Comparison of ENCODE assay signal across 15 cellular contexts in the genomic region with DNA sequence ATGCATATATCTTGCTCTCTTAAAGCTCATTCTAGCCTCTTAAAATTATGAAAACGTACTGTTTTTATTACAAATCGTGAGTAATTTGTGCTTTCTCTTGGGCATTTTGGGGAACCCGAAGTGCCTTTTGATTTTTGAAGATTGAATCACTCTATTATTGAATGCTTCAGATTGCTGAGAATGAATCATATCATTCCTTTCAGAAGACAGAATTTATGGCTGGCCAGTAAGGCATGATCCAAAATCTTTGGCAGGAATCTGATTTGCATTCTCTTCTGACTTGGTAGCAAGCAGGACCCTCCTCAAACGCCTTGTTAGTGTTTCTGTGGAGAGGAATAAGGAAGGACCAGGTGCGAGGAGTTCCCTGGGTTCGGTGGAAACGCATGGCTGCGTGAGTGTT. TPM values are rescaled to one million over a fixed set of nuclear protein-coding genes. Genes with fewer than 3 reads are reported as not detected.
DNase-seq lines count a peak whose midpoint lies in the region; ATAC-seq, FAIRE-seq and TF ChIP-seq lines count a peak whose summit lies in the region.
"Had no signal": no experiment of that assay in that cellular context is flagged by ENCODE, and none has a peak within 500 bp of the region (broad histone marks: within the 10 kb centered on the region; RNA-seq: fewer than 3 reads in every experiment).

No MANE protein-coding gene starts in this region.

- no peak overlapping the region for H3K4me3 ChIP-seq in left ventricle myocardium inferior
- no peak overlapping the region for H3K4me3 ChIP-seq in bronchial epithelial cell (ENCODE audit: low read depth, low read length)
- no peak overlapping the region for H3K4me3 ChIP-seq in lower lobe of right lung
- H3K4me3 ChIP-seq in prostate gland = no peak overlapping the region
- H3K4me3 ChIP-seq in right lobe of liver = no peak overlapping the region

- peaks cover 2% of the 10 kb centered on the region for H3K27me3 Mint-ChIP-seq in activated T-helper 1 cell treated with anti-CD3 and anti-CD28 coated beads, Interleukin-12 subunit alpha, Interleukin-12 subunit beta, Interleukin-2, Interleukin-4 antibody, amounts not matched to agents 30 ng/mL and 10 ng/mL and 1 ng/mL, durations not matched to agents 14 hours and 24 hours and 36 hours (ENCODE audit: insufficient read depth)

- no peak for TF ChIP-seq POLR2A in prostate gland (IDR thresholded peaks at IDR 0.05)
- no peak for TF ChIP-seq POLR2A in right lobe of liver (IDR thresholded peaks at IDR 0.05)

- FAIRE-seq in bronchial epithelial cell (lab: Jason Lieb, UNC) = no peak
- FAIRE-seq in urothelium cell line (lab: Jason Lieb, UNC) = no peak
- FAIRE-seq: GM18507 had no signal

- H3K9me3 ChIP-seq in left ventricle myocardium inferior (replicated peaks) = peaks cover 25% of the 10 kb centered on the region
- peaks cover 5% of the 10 kb centered on the region for H3K9me3 ChIP-seq in lower lobe of right lung
- no peaks in the 10 kb centered on the region for H3K9me3 ChIP-seq in prostate gland
- H3K9me3 ChIP-seq in right lobe of liver = no peaks in the 10 kb centered on the region
- H3K9me3 ChIP-seq: neutrophil had no signal

- H3K27ac Mint-ChIP-seq in activated T-helper 1 cell treated with anti-CD3 and anti-CD28 coated beads, Interleukin-12 subunit alpha, Interleukin-12 subunit beta, Interleukin-2, Interleukin-4 antibody, amounts not matched to agents 30 ng/mL and 10 ng/mL and 1 ng/mL, durations not matched to agents 14 hours and 24 hours and 36 hours = no peak overlapping the region

- peak overlapping the region; percentile 84 for H3K27ac ChIP-seq in left ventricle myocardium inferior (replicated peaks)
- peak overlapping the region; percentile 46 for H3K27ac ChIP-seq in lower lobe of right lung
- no peak overlapping the region for H3K27ac ChIP-seq in prostate gland
- H3K27ac ChIP-seq in right lobe of liver = no peak overlapping the region
- H3K27ac ChIP-seq: neutrophil, WERI-Rb-1 had no signal

- no peak overlapping the region for H3K4me3 Mint-ChIP-seq in activated T-helper 1 cell treated with anti-CD3 and anti-CD28 coated beads, Interleukin-12 subunit alpha, Interleukin-12 subunit beta, Interleukin-2, Interleukin-4 antibody, amounts not matched to agents 30 ng/mL and 10 ng/mL and 1 ng/mL, durations not matched to agents 14 hours and 24 hours and 36 hours
- H3K4me3 Mint-ChIP-seq: activated T-cell treated with anti-CD3 and anti-CD28 coated beads, Interleukin-2, amount 50 U/mL, for 4 hours had no signal

- no peaks in the 10 kb centered on the region for H3K4me1 Mint-ChIP-seq in activated T-helper 1 cell treated with anti-CD3 and anti-CD28 coated beads, Interleukin-12 subunit alpha, Interleukin-12 subunit beta, Interleukin-2, Interleukin-4 antibody, amounts not matched to agents 30 ng/mL and 10 ng/mL and 1 ng/mL, durations not matched to agents 14 hours and 24 hours and 36 hours (ENCODE audit: low read depth)

- no peak for TF ChIP-seq CTCF in left ventricle myocardium inferior (IDR thresholded peaks at IDR 0.05; ENCODE audit: borderline replicate concordance)
- no peak for TF ChIP-seq CTCF in bronchial epithelial cell (IDR thresholded peaks at IDR 0.05; ENCODE audit: insufficient read depth, low read length, severe bottlenecking)
- TF ChIP-seq CTCF in lower lobe of right lung (IDR thresholded peaks at IDR 0.05) = no peak
- no peak for TF ChIP-seq CTCF in prostate gland (IDR thresholded peaks at IDR 0.05)
- no peak for TF ChIP-seq CTCF in right lobe of liver (IDR thresholded peaks at IDR 0.05)

- peaks cover 4% of the 10 kb centered on the region for H3K9me3 Mint-ChIP-seq in activated T-helper 1 cell treated with anti-CD3 and anti-CD28 coated beads, Interleukin-12 subunit alpha, Interleukin-12 subunit beta, Interleukin-2, Interleukin-4 antibody, amounts not matched to agents 30 ng/mL and 10 ng/mL and 1 ng/mL, durations not matched to agents 14 hours and 24 hours and 36 hours

- peaks cover 71% of the 10 kb centered on the region for H3K4me1 ChIP-seq in left ventricle myocardium inferior
- peaks cover 36% of the 10 kb centered on the region for H3K4me1 ChIP-seq in lower lobe of right lung
- H3K4me1 ChIP-seq in prostate gland (replicated peaks) = no peaks in the 10 kb centered on the region
- H3K4me1 ChIP-seq in right lobe of liver = peaks cover 2 to 20% (median 11%) of the 10 kb centered on the region in 4 donors

- peaks cover 1% of the 10 kb centered on the region for H3K36me3 Mint-ChIP-seq in activated T-helper 1 cell treated with anti-CD3 and anti-CD28 coated beads, Interleukin-12 subunit alpha, Interleukin-12 subunit beta, Interleukin-2, Interleukin-4 antibody, amounts not matched to agents 30 ng/mL and 10 ng/mL and 1 ng/mL, durations not matched to agents 14 hours and 24 hours and 36 hours (ENCODE audit: low read depth)

- H3K36me3 ChIP-seq in left ventricle myocardium inferior (peaks cover 25% of the 10 kb centered on the region), bronchial epithelial cell (ENCODE audit: control insufficient read depth, insufficient read depth, low read length) (no peaks in the 10 kb centered on the region), lower lobe of right lung (no peaks in the 10 kb centered on the region), prostate gland (no peaks in the 10 kb centered on the region), right lobe of liver (no peaks in the 10 kb centered on the region)
- H3K36me3 ChIP-seq: neutrophil, WERI-Rb-1 had no signal

- WGBS in prostate gland = 87% methylated on average over 8 of the region's 8 CpGs
- 82% methylated on average over 8 of the region's 8 CpGs for WGBS in right lobe of liver (ENCODE audit: insufficient coverage, low coverage, low lambda C conversion rate, missing lambda C conversion rate)

- intact Hi-C loops in left ventricle myocardium inferior (cut with micrococcal nuclease) (loop anchor here (10.0 kb wide), 1 partner anchor 49 kb away; a partner anchor contains a TSS), Right ventricle myocardium inferior (cut with DNase I) (no loop called here), lower lobe of right lung (cut with DNase I) (no loop called here), prostate gland (cut with DNase I) (no loop called here), right lobe of liver (cut with DNase I) (no loop called here)
- intact Hi-C loops in activated T-helper 1 cell treated with anti-CD3 and anti-CD28 coated beads, Interleukin-12 subunit alpha, Interleukin-12 subunit beta, Interleukin-2, Interleukin-4 antibody, amounts not matched to agents 30 ng/mL and 10 ng/mL and 1 ng/mL, durations not matched to agents 14 hours and 24 hours and 36 hours (cut with micrococcal nuclease) = no loop called here

- no peak for ATAC-seq in Right ventricle myocardium inferior
- peak in 1 of 2 donors; percentile 31 for ATAC-seq in lower lobe of right lung
- no peak for ATAC-seq in right lobe of liver
- ATAC-seq: activated T-cell treated with anti-CD3 and anti-CD28 coated beads, Interleukin-2, amount 50 U/mL, for 4 hours had no signal

- H3K27me3 ChIP-seq in left ventricle myocardium inferior (ENCODE audit: low read depth) (no peaks in the 10 kb centered on the region), bronchial epithelial cell (ENCODE audit: control insufficient read depth, insufficient read depth, low read length) (no peaks in the 10 kb centered on the region), lower lobe of right lung (ENCODE audit: low read depth) (no peaks in the 10 kb centered on the region), prostate gland (replicated peaks; ENCODE audit: insufficient read depth) (no peaks in the 10 kb centered on the region), right lobe of liver (no peaks in the 10 kb centered on the region)
- H3K27me3 ChIP-seq: neutrophil had no signal

- no peak for DNase-seq in left ventricle myocardium inferior
- DNase-seq in Right ventricle myocardium inferior (ENCODE audit: missing footprints) = no peak
- peak; percentile 39 for DNase-seq in bronchial epithelial cell (ENCODE audit: low read depth)
- no peak for DNase-seq in lower lobe of right lung
- peak; percentile 29 for DNase-seq in urothelium cell line (ENCODE audit: low spot score)
- DNase-seq in prostate gland (ENCODE audit: low spot score) = no peak
- no peak for DNase-seq in right lobe of liver
- DNase-seq in activated T-helper 1 cell treated with anti-CD3 and anti-CD28 coated beads, Interleukin-12 subunit alpha, Interleukin-12 subunit beta, Interleukin-2, Interleukin-4 antibody, amounts not matched to agents 30 ng/mL and 10 ng/mL and 1 ng/mL, durations not matched to agents 14 hours and 24 hours and 36 hours (ENCODE audit: low spot score) = no peak
- DNase-seq: activated T-cell treated with anti-CD3 and anti-CD28 coated beads, Interleukin-2, amount 50 U/mL, for 4 hours; caudate nucleus; MV-4-11; NCI-H446 treated with DMSO at 0.1 percent for 48 hours; WERI-Rb-1 had no signal

RNA-seq across cellular contexts. Expression of a gene that starts 49.5 kb away (rescaled TPM):
- 29.9 TPM for total RNA-seq in left ventricle myocardium inferior
- total RNA-seq in Right ventricle myocardium inferior = 36.4 TPM
- 1.0 and 2.1 TPM in 2 replicates for total RNA-seq in bronchial epithelial cell
- 61.0 TPM for total RNA-seq in lower lobe of right lung
- 10 to 100 TPM; 27.4 to 31.1 TPM for total RNA-seq in prostate gland
- total RNA-seq in right lobe of liver = 10 to 100 TPM in 3 of 6 experiments, 1 to 10 TPM in 3; 7.0 to 16.1 (median 9.8) TPM
- total RNA-seq in activated T-helper 1 cell treated with anti-CD3 and anti-CD28 coated beads, Interleukin-12 subunit alpha, Interleukin-12 subunit beta, Interleukin-2, Interleukin-4 antibody, amounts not matched to agents 30 ng/mL and 10 ng/mL and 1 ng/mL, durations not matched to agents 14 hours and 24 hours and 36 hours = 6.9 and 7.2 TPM in 2 replicates

Comparison
In these comparisons a context has a peak if more than half of its experiments do, and no peak if none do; other contexts are left out.
1. DNase-seq: peak in bronchial epithelial cell (single experiment) and urothelium cell line (single experiment); none in left ventricle myocardium inferior (single experiment), Right ventricle myocardium inferior (single experiment), lower lobe of right lung (single experiment), prostate gland (single experiment), right lobe of liver (0 of 3) and activated T-helper 1 cell treated with anti-CD3 and anti-CD28 coated beads, Interleukin-12 subunit alpha, Interleukin-12 subunit beta, Interleukin-2, Interleukin-4 antibody, amounts not matched to agents 30 ng/mL and 10 ng/mL and 1 ng/mL, durations not matched to agents 14 hours and 24 hours and 36 hours (single experiment).
2. H3K27ac ChIP-seq: peak in left ventricle myocardium inferior (single experiment) and lower lobe of right lung (single experiment); none in prostate gland (0 of 2) and right lobe of liver (0 of 3).